11 cellular contexts compared by ENCODE assay signal in the genomic region with DNA sequence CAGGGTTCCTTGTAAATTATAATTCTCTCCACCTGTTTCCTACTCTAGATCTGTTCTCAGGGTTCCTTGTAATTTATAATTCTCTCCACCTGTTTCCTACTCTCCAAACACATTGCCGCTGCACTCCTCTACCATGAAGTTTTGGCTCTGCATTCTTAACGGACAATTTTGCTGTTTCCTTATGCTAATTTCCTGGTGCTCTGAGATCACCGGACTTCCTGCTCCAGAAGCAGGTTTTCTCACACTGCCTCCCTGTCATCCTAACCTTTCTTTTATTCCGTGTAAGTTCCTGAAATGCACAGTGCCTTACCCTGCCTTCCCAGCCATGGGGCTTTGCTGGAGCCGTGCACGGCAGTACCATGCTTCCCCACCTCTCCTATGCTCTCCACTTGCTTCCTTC.
A peak's percentile ranks its signal among the peaks of the same experiment; 100 is the strongest.
DNase-seq lines count a peak whose midpoint lies in the region; ATAC-seq and TF ChIP-seq lines count a peak whose summit lies in the region.
"Had no signal": no experiment of that assay in that cellular context is flagged by ENCODE, and none has a peak within 500 bp of the region (broad histone marks: within the 10 kb centered on the region; RNA-seq: fewer than 3 reads in every experiment).

No MANE protein-coding gene starts in this region.

- no peak for DNase-seq in T-helper 1 cell
- no peak for DNase-seq in PC-3
- DNase-seq in endothelial cell (ENCODE audit: low spot score) = peak; percentile 7
- no peak for DNase-seq in NCI-H2029 treated with DMSO at 0.1 percent for 48 hours (lab: John Stamatoyannopoulos, UW)
- no peak for DNase-seq in NCI-H446 treated with DMSO at 0.1 percent for 48 hours (lab: John Stamatoyannopoulos, UW)
- DNase-seq: NCI-H510A had no signal

- no peaks in the 10 kb centered on the region for H3K9me2 ChIP-seq in PC-3 (replicated peaks; ENCODE audit: low read length)

- peaks cover 6% of the 10 kb centered on the region for H3K9me3 ChIP-seq in BLaER1
- H3K9me3 ChIP-seq in PC-3 (ENCODE audit: low read length) = no peaks in the 10 kb centered on the region

- no TSS peak for BruUV-seq in PC-3 (replicated peaks; lab: Mats Ljungman, UMichigan)

- H3K27me3 ChIP-seq in BLaER1 (no peaks in the 10 kb centered on the region), PC-3 (ENCODE audit: low read length) (no peaks in the 10 kb centered on the region)

- H3K4me2 ChIP-seq in BLaER1 = peak overlapping the region; percentile 73
- no peak overlapping the region; the same call in 1 of the 2 replicates for H3K4me2 ChIP-seq in PC-3 (ENCODE audit: low read length)

- POLR2A ChIA-PET in PC-3 (lab: Charles Lee; ENCODE audit: unreplicated experiment) = no interaction called here

- H3K36me3 ChIP-seq in BLaER1 (no peaks in the 10 kb centered on the region), PC-3 (ENCODE audit: low read depth, low read length) (no peaks in the 10 kb centered on the region)

- H3K9me3 Mint-ChIP-seq in T-helper 1 cell treated with Interleukin-12 subunit alpha and Interleukin-12 subunit beta and Interleukin-4 antibody, amounts not matched to agents 30 μg/mL and 1 μg/mL, for 36 hours = peaks cover 4% of the 10 kb centered on the region
- no peaks in the 10 kb centered on the region for H3K9me3 Mint-ChIP-seq in endothelial cell (ENCODE audit: unreplicated experiment)

- H3K27ac Mint-ChIP-seq in T-helper 1 cell treated with Interleukin-12 subunit alpha and Interleukin-12 subunit beta and Interleukin-4 antibody, amounts not matched to agents 30 μg/mL and 1 μg/mL, for 36 hours = no peak overlapping the region
- no peak overlapping the region for H3K27ac Mint-ChIP-seq in endothelial cell (ENCODE audit: unreplicated experiment)

- peaks cover 15% of the 10 kb centered on the region for H3K4me1 ChIP-seq in BLaER1
- peaks cover 5% of the 10 kb centered on the region; the same call in 1 of the 2 replicates for H3K4me1 ChIP-seq in PC-3 (ENCODE audit: insufficient read depth, low read length)

- H3K27ac ChIP-seq in BLaER1 (no peak overlapping the region), PC-3 (ENCODE audit: low read length) (no peak overlapping the region)

- H3K4me3 Mint-ChIP-seq in T-helper 1 cell treated with Interleukin-12 subunit alpha and Interleukin-12 subunit beta and Interleukin-4 antibody, amounts not matched to agents 30 μg/mL and 1 μg/mL, for 36 hours = peak overlapping the region; percentile 33
- H3K4me3 Mint-ChIP-seq in endothelial cell (ENCODE audit: unreplicated experiment) = no peak overlapping the region

- H3K9ac ChIP-seq in BLaER1 (no peak overlapping the region), PC-3 (ENCODE audit: low read length) (no peak overlapping the region)

- peaks cover 56% of the 10 kb centered on the region for H3K27me3 Mint-ChIP-seq in T-helper 1 cell treated with Interleukin-12 subunit alpha and Interleukin-12 subunit beta and Interleukin-4 antibody, amounts not matched to agents 30 μg/mL and 1 μg/mL, for 36 hours (ENCODE audit: low read depth)
- peaks cover 11% of the 10 kb centered on the region for H3K27me3 Mint-ChIP-seq in endothelial cell (ENCODE audit: unreplicated experiment)

- H3K36me3 Mint-ChIP-seq in T-helper 1 cell treated with Interleukin-12 subunit alpha and Interleukin-12 subunit beta and Interleukin-4 antibody, amounts not matched to agents 30 μg/mL and 1 μg/mL, for 36 hours (ENCODE audit: low read depth) = peaks cover 2% of the 10 kb centered on the region
- peaks cover 6% of the 10 kb centered on the region for H3K36me3 Mint-ChIP-seq in endothelial cell (ENCODE audit: low read depth, unreplicated experiment)
- H3K36me3 Mint-ChIP-seq: IgD-negative memory B cell had no signal

- TF ChIP-seq CTCF in PC-3 (conservative IDR thresholded peaks at IDR 0.05; ENCODE audit: low read depth, low read length) (no peak), endothelial cell (IDR thresholded peaks at IDR 0.05; ENCODE audit: unreplicated experiment) (no peak)

- CTCF ChIA-PET in PC-3 (lab: Charles Lee) = interaction anchor here (1.4 kb wide), 2 partner anchors 10 to 261 kb away, joined by 8 to 12 read pairs; no protein-coding TSS in a partner anchor

- H3F3A ChIP-seq in PC-3 (ENCODE audit: low read length, unreplicated experiment) = no peaks in the 10 kb centered on the region

- H4K20me1 ChIP-seq in BLaER1 (no peaks in the 10 kb centered on the region), PC-3 (ENCODE audit: low read length) (no peaks in the 10 kb centered on the region)

- H2AFZ ChIP-seq in PC-3 (ENCODE audit: low read length) = no peak overlapping the region

- H3K4me3 ChIP-seq in BLaER1 = no peak overlapping the region
- H3K4me3 ChIP-seq in PC-3 (ENCODE audit: low read length) = no peak overlapping the region
- H3K4me3 ChIP-seq: GM12878 had no signal

- no peaks in the 10 kb centered on the region for H3K79me2 ChIP-seq in PC-3 (ENCODE audit: low read length)

- H3K4me1 Mint-ChIP-seq in T-helper 1 cell treated with Interleukin-12 subunit alpha and Interleukin-12 subunit beta and Interleukin-4 antibody, amounts not matched to agents 30 μg/mL and 1 μg/mL, for 36 hours (ENCODE audit: low read depth) = peaks cover 19% of the 10 kb centered on the region
- peaks cover 17% of the 10 kb centered on the region for H3K4me1 Mint-ChIP-seq in endothelial cell (ENCODE audit: unreplicated experiment)

- ATAC-seq in PC-3 (0 out of 2 replicates have a peak, but pooled peaks have one; percentile 5), GM18517 (IDR thresholded peaks at IDR 0.05; ENCODE audit: unreplicated experiment) (no peak)

- intact Hi-C loops in PC-3 (cut with micrococcal nuclease) = loop anchor here (2.0 kb wide), 3 partner anchors 75 to 373 kb away; no protein-coding TSS in a partner anchor
